Comparison of ENCODE assay signal across 15 cellular contexts in genomic region chr7:17745588-17745987, GRCh38.
A peak's percentile ranks its signal among the peaks of the same experiment; 100 is the strongest.
DNase-seq lines count a peak whose midpoint lies in the region; ATAC-seq, FAIRE-seq and TF ChIP-seq lines count a peak whose summit lies in the region.
"Had no signal": no experiment of that assay in that cellular context is flagged by ENCODE, and none has a peak within 500 bp of the region (broad histone marks: within the 10 kb centered on the region; RNA-seq: fewer than 3 reads in every experiment).

No MANE protein-coding gene starts in this region.

- H3K36me3 ChIP-seq in K562 (ENCODE audit: control insufficient read depth, insufficient read depth, low read length) (no peaks in the 10 kb centered on the region), gastrocnemius medialis (no peaks in the 10 kb centered on the region), WERI-Rb-1 (no peaks in the 10 kb centered on the region)
- H3K36me3 ChIP-seq: colonic mucosa, Peyer's patch, upper lobe of right lung had no signal

- TF ChIP-seq POLR2A in K562 (conservative IDR thresholded peaks at IDR 0.05) (no peak), gastrocnemius medialis (IDR thresholded peaks at IDR 0.05) (no peak)

- no peak for TF ChIP-seq RAD21 in K562 (CRISPR knock-in tag; conservative IDR thresholded peaks at IDR 0.05 in 1 of 2, IDR thresholded peaks at IDR 0.05 in 1 of 2)

- H3K27me3 ChIP-seq in K562 (ENCODE audit: control insufficient read depth in 2 of 2, insufficient read depth in 2 of 2, low read length in 2 of 2) (no peaks in the 10 kb centered on the region), gastrocnemius medialis (no peaks in the 10 kb centered on the region), WERI-Rb-1 (ENCODE audit: insufficient read depth, low read depth, severe bottlenecking) (no peaks in the 10 kb centered on the region)
- H3K27me3 ChIP-seq: colonic mucosa, Peyer's patch, upper lobe of right lung had no signal

- no peaks in the 10 kb centered on the region for H3K9me1 ChIP-seq in K562 (ENCODE audit: control insufficient read depth, insufficient read depth, low read length)

- no peak overlapping the region for H3K4me2 ChIP-seq in K562 (ENCODE audit: insufficient read depth, low read length)

- H3K9me3 ChIP-seq in K562 (replicated peaks; ENCODE audit: control insufficient read depth, insufficient read depth, low read depth, low read length), result no peaks in the 10 kb centered on the region
- no peaks in the 10 kb centered on the region for H3K9me3 ChIP-seq in gastrocnemius medialis
- no peaks in the 10 kb centered on the region for H3K9me3 ChIP-seq in WERI-Rb-1 (ENCODE audit: severe bottlenecking)
- H3K9me3 ChIP-seq: Caco-2, colonic mucosa, Peyer's patch, upper lobe of right lung had no signal

- DNase-seq in K562 (ENCODE audit: extremely low read depth in 1 of 4, low spot score in 3 of 4) (no peak), gastrocnemius medialis (no peak), WERI-Rb-1 (no peak), AML-193 (lab: John Stamatoyannopoulos, UW) (no peak)
- DNase-seq: Caco-2; colonic mucosa; NCI-H1694; Peyer's patch; stimulated activated CD4-positive, alpha-beta T cell treated with anti-CD3 and anti-CD28 coated beads, Interleukin-4, amount 100 ng/mL, for 24 hours; upper lobe of right lung had no signal

- no peaks in the 10 kb centered on the region for H4K20me1 ChIP-seq in K562 (replicated peaks; ENCODE audit: control insufficient read depth, insufficient read depth, low read length)

- no peak for TF ChIP-seq EP300 in K562 (IDR thresholded peaks at IDR 0.05; ENCODE audit: low read length)

- CTCF ChIA-PET in K562 (lab: Yijun Ruan, JAX; ENCODE audit: low intra/inter-chr PET ratio), result no interaction called here

- H3K79me2 ChIP-seq in K562 (ENCODE audit: control insufficient read depth, insufficient read depth, low read length), result no peaks in the 10 kb centered on the region

- H3K27ac ChIP-seq in K562 (ENCODE audit: extremely low read depth, low read depth, low read length), result no peak overlapping the region
- no peak overlapping the region for H3K27ac ChIP-seq in gastrocnemius medialis
- no peak overlapping the region for H3K27ac ChIP-seq in WERI-Rb-1
- H3K27ac ChIP-seq: colonic mucosa, Peyer's patch, upper lobe of right lung had no signal

- FAIRE-seq in K562 (lab: Jason Lieb, UNC), result peak; percentile 51
- FAIRE-seq: H1, islet of Langerhans had no signal

- no peak overlapping the region for H3K9ac ChIP-seq in K562 (ENCODE audit: insufficient read depth in 1 of 2, low read depth in 2 of 2, low read length in 2 of 2)

- BruUV-seq in K562 (replicated peaks; lab: Mats Ljungman, UMichigan), result no TSS peak

- H3K4me3 ChIP-seq in K562, result no peak overlapping the region
- H3K4me3 ChIP-seq in gastrocnemius medialis, result no peak overlapping the region
- H3K4me3 ChIP-seq in WERI-Rb-1 (ENCODE audit: low read depth, low read length), result no peak overlapping the region
- H3K4me3 ChIP-seq: colonic mucosa, Peyer's patch, upper lobe of right lung had no signal

- no peak for TF ChIP-seq CTCF in K562 (IDR thresholded peaks at IDR 0.05 in 2 of 3, conservative IDR thresholded peaks at IDR 0.05 in 1 of 3; ENCODE audit: insufficient read depth in 2 of 3, low read depth in 1 of 3, low read length in 3 of 3)
- TF ChIP-seq CTCF in gastrocnemius medialis (IDR thresholded peaks at IDR 0.05 in 4 of 5, conservative IDR thresholded peaks at IDR 0.05 in 1 of 5), result no peak
- no peak for TF ChIP-seq CTCF in WERI-Rb-1 (IDR thresholded peaks at IDR 0.05; ENCODE audit: low read depth, low read length)

- H2AFZ ChIP-seq in K562 (ENCODE audit: low read depth, low read length), result no peak overlapping the region

- ATAC-seq in GM18868 (IDR thresholded peaks at IDR 0.05; ENCODE audit: unreplicated experiment) (peak; percentile 92), HG02642 (IDR thresholded peaks at IDR 0.05; ENCODE audit: poor library complexity, unreplicated experiment) (peak; percentile 47), HG03442 (IDR thresholded peaks at IDR 0.05; ENCODE audit: unreplicated experiment) (peak; percentile 79), K562 (no peak), gastrocnemius medialis (no peak)
- ATAC-seq: upper lobe of right lung had no signal

- POLR2A ChIA-PET in K562 (lab: Yijun Ruan, JAX), result no interaction called here

- in situ Hi-C loops in K562 (cut with MboI), result no loop called here
- in situ Hi-C loops in gastrocnemius medialis (cut with MboI; ENCODE audit: low sequenced_read_pairs in 4 of 4), result no loop called here

- H3K4me1 ChIP-seq in K562 (replicated peaks in 1 of 2; ENCODE audit: control insufficient read depth in 2 of 2, insufficient read depth in 2 of 2, low read length in 2 of 2), result no peaks in the 10 kb centered on the region
- no peaks in the 10 kb centered on the region for H3K4me1 ChIP-seq in gastrocnemius medialis
- H3K4me1 ChIP-seq: Caco-2, colonic mucosa, Peyer's patch, upper lobe of right lung had no signal

- intact Hi-C loops in K562 (cut with micrococcal nuclease) (no loop called here), gastrocnemius medialis (cut with DNase I; ENCODE audit: low total_unique reads) (no loop called here)

TF ChIP-seq in K562, 482 proteins besides CTCF, POLR2A, EP300 and RAD21:
- no peak for TF ChIP-seq ATF2 (CRISPR knock-in tag; IDR thresholded peaks at IDR 0.05)
- no peak for TF ChIP-seq SETDB1 (IDR thresholded peaks at IDR 0.05; ENCODE audit: low read length)
- no peak for TF ChIP-seq CXXC5 (CRISPR knock-in tag; IDR thresholded peaks at IDR 0.05)
- no peak for TF ChIP-seq HIVEP1 (CRISPR knock-in tag; IDR thresholded peaks at IDR 0.05)
- no peak for TF ChIP-seq KAT8 (IDR thresholded peaks at IDR 0.05; ENCODE audit: low read depth)
- no peak for TF ChIP-seq SMARCA4 (IDR thresholded peaks at IDR 0.05)
- TF ChIP-seq SRF (CRISPR knock-in tag; IDR thresholded peaks at IDR 0.05), result no peak
- TF ChIP-seq ZNF175 (CRISPR knock-in tag; IDR thresholded peaks at IDR 0.05; ENCODE audit: low read depth), result no peak
- TF ChIP-seq JUND (IDR thresholded peaks at IDR 0.05; ENCODE audit: borderline replicate concordance, low read depth, low read length), result no peak
- no peak for TF ChIP-seq JUND (tag; IDR thresholded peaks at IDR 0.05; ENCODE audit: borderline replicate concordance, low read depth, low read length)
- TF ChIP-seq ZNF551 (CRISPR knock-in tag; IDR thresholded peaks at IDR 0.05), result no peak
- TF ChIP-seq AFF4 (CRISPR knock-in tag; IDR thresholded peaks at IDR 0.05), result no peak
- TF ChIP-seq TCFL5 (CRISPR knock-in tag; conservative IDR thresholded peaks at IDR 0.05), result no peak

Comparison
In these comparisons a context has a peak if more than half of its experiments do, and no peak if none do; other contexts are left out.
1. ATAC-seq: peak in GM18868 (single experiment), HG02642 (single experiment) and HG03442 (single experiment); none in K562 (single experiment) and gastrocnemius medialis (0 of 2).